Comparison of ENCODE assay signal across 8 cellular contexts in genomic region chr16:69328854-69329316, GRCh38. TPM values are rescaled to one million over a fixed set of nuclear protein-coding genes. Genes with fewer than 3 reads are reported as not detected.
DNase-seq lines count a peak whose midpoint lies in the region; ATAC-seq, FAIRE-seq and TF ChIP-seq lines count a peak whose summit lies in the region.

No MANE protein-coding gene starts in this region.

- no peak for FAIRE-seq in pancreas (lab: Jason Lieb, UNC)

- no peak for TF ChIP-seq CTCF in OCI-LY3 (IDR thresholded peaks at IDR 0.05; ENCODE audit: low read depth, low read length)
- no peak for TF ChIP-seq CTCF in coronary artery (IDR thresholded peaks at IDR 0.05)
- no peak for TF ChIP-seq CTCF in pancreas (IDR thresholded peaks at IDR 0.05)
- no peak for TF ChIP-seq CTCF in GM20000 (IDR thresholded peaks at IDR 0.05; ENCODE audit: extremely low read depth, missing control alignments)

- H4K20me1 ChIP-seq in OCI-LY3 (ENCODE audit: insufficient read depth, low read length): peaks cover 35% of the 10 kb centered on the region

- intact Hi-C loops in pancreas (cut with DNase I): no loop called here

- H3K27ac ChIP-seq in OCI-LY3 (ENCODE audit: low read length) (no peak overlapping the region), coronary artery (no peak overlapping the region), pancreas (no peak overlapping the region)

- H3K4me2 ChIP-seq in OCI-LY3 (ENCODE audit: low read length): peak overlapping the region; percentile 98

- H3K9me3 ChIP-seq in OCI-LY3 (ENCODE audit: insufficient read depth, low read length) (no peaks in the 10 kb centered on the region), pancreas (no peaks in the 10 kb centered on the region)

- H3K36me3 ChIP-seq in OCI-LY3 (replicated peaks; ENCODE audit: low read depth, low read length): peaks cover 58% of the 10 kb centered on the region
- H3K36me3 ChIP-seq in pancreas: peaks cover 0 to 37% (median 4%) of the 10 kb centered on the region in 3 donors

- H3K27me3 ChIP-seq in OCI-LY3 (ENCODE audit: low read depth, low read length): no peaks in the 10 kb centered on the region
- no peaks in the 10 kb centered on the region for H3K27me3 ChIP-seq in pancreas

- H3K9ac ChIP-seq in OCI-LY3 (ENCODE audit: low read length): 0 out of 2 replicates have a peak overlapping the region, but pooled peaks have one; percentile 76

- DNase-seq in EL (peak; percentile 51), coronary artery (ENCODE audit: low spot score) (no peak), pancreas (peak in 4 of 6 donors; percentile 19 to 41 (median 33)), DMS153 (lab: John Stamatoyannopoulos, UW) (no peak), DMS79 (lab: John Stamatoyannopoulos, UW) (no peak), GM20000 (ENCODE audit: low spot score) (no peak)

- peak overlapping the region; percentile 87 for H3K4me3 ChIP-seq in OCI-LY3 (ENCODE audit: low read length)
- peak overlapping the region; percentile 84 for H3K4me3 ChIP-seq in coronary artery
- H3K4me3 ChIP-seq in pancreas: peak overlapping the region in 3 of 4 donors; percentile 98 to 99 (median 98)

- H2AFZ ChIP-seq in OCI-LY3 (ENCODE audit: low read depth, low read length): no peak overlapping the region

- H3K4me1 ChIP-seq in OCI-LY3 (ENCODE audit: low read length): peaks cover 17% of the 10 kb centered on the region
- peaks cover 9 to 35% (median 32%) of the 10 kb centered on the region in 3 donors for H3K4me1 ChIP-seq in pancreas

- no peak for ATAC-seq in pancreas
- ATAC-seq in GM19395 (IDR thresholded peaks at IDR 0.05; ENCODE audit: unreplicated experiment): no peak

- WGBS in pancreas, 2 donors: 41 to 53% methylated on average over 10 of the region's 10 CpGs

- peaks cover 84% of the 10 kb centered on the region for H3K79me2 ChIP-seq in OCI-LY3 (ENCODE audit: low read length)

RNA-seq across cellular contexts. Expression of gene PDF, which starts 1.5 kb away (rescaled TPM):
- 10 to 100 TPM in 1 of 6 donors, 1 to 10 TPM in 5; 3.1 to 14.0 (median 7.7) TPM for total RNA-seq in pancreas
- 1 to 10 TPM; 2.2 to 4.6 TPM for polyA plus RNA-seq in pancreas

RNA-seq across cellular contexts. Expression of gene COG8, which starts 10.5 kb away (rescaled TPM):
- total RNA-seq in pancreas: 10 to 100 TPM; 16.2 to 29.0 (median 23.0) TPM
- 10 to 100 TPM; 18.8 to 21.0 TPM for polyA plus RNA-seq in pancreas

RNA-seq across cellular contexts. Expression of gene NIP7, which starts 10.7 kb away (rescaled TPM):
- total RNA-seq in pancreas: 1 to 10 TPM; 4.7 to 9.4 (median 7.1) TPM
- polyA plus RNA-seq in pancreas: 1 to 10 TPM; 6.7 to 8.0 TPM

RNA-seq across cellular contexts. Expression of gene VPS4A, which starts 17.7 kb away (rescaled TPM):
- 10 to 100 TPM; 15.6 to 21.8 (median 19.5) TPM for total RNA-seq in pancreas
- polyA plus RNA-seq in pancreas: 10 to 100 TPM; 27.8 to 34.8 TPM

RNA-seq across cellular contexts. Expression of gene TMED6, which starts 22.7 kb away (rescaled TPM):
- 10 to 100 TPM; 13.7 to 94.7 (median 45.4) TPM for total RNA-seq in pancreas
- 10 to 100 TPM in 1 of 2 donors, 1 to 10 TPM in 1; 5.2 to 45.5 TPM for polyA plus RNA-seq in pancreas

Comparison
In these comparisons a context has a peak if more than half of its experiments do, and no peak if none do; other contexts are left out.
1. DNase-seq: peak in EL (single experiment) and pancreas (4 of 6); none in coronary artery (single experiment), DMS153 (single experiment), DMS79 (single experiment) and GM20000 (single experiment).
2. Peak in every context shown above with its lines, with median percentiles within 50 percentile points of each other: H3K4me3 ChIP-seq.